ENCODE assay signal across 8 cellular contexts in the genomic region with DNA sequence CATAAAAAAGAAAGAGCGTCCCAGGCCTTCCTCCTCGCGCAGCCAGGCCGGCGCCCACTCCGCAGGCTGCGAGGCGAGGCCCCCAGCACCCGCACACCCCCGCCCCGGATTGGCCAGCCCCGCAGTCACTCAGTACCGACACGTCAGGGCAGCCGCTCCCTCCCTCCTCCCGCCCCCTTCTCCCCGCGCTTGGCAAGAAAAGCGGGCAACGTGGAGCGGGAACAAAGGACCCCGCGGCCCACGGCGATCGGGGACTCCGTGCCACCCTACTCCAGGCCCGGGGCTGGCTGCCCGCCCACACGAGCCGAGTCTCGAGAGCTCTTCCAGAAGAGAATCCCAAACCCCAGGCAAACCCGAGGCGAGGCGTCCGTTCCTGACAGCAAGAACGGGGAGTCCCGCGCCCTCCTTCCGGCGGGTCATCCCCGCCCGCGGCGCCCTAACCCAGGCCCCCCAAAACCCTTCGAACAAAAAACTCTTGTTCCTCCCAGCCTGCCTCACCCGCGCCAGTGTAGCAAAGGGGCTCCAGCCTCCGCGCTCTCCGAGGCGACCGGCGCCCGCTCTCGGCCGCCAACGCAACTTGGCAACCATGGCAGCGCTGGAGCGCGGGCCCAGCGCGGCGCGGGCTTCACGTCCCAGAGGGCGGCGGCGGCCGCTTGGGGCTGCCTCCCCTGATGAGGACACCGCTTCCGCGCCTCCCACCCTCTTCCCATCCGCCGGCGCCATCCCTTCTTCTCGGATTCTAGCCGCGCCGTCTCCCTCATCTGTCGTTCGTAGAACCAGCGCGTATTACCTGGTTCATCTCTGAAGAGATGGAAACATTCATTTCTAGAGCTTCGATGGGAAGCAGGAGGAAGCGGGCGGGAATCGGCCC. TPM values are rescaled to one million over a fixed set of nuclear protein-coding genes. Genes with fewer than 3 reads are reported as not detected.
A peak's percentile ranks its signal among the peaks of the same experiment; 100 is the strongest.
DNase-seq lines count a peak whose midpoint lies in the region; ATAC-seq and TF ChIP-seq lines count a peak whose summit lies in the region.

No MANE protein-coding gene starts in this region.

- in situ Hi-C loops in GM18951 (cut with MboI; ENCODE audit: low sequenced_read_pairs, unreplicated experiment): loop anchor here (25.0 kb wide), 1 partner anchor 346 kb away; no protein-coding TSS in a partner anchor

- H3K27ac ChIP-seq in cingulate gyrus (ENCODE audit: low read depth, low read length): peak overlapping the region; percentile 89

- ATAC-seq in HG03196 (IDR thresholded peaks at IDR 0.05; ENCODE audit: unreplicated experiment): peak; percentile 54
- ATAC-seq in left lobe of liver: peak; percentile 79

- TF ChIP-seq POLR2A in GM18951 (IDR thresholded peaks at IDR 0.05; ENCODE audit: extremely low read depth, insufficient read depth, insufficient read length): peak; percentile 60

- DNase-seq in AG20443 (ENCODE audit: low spot score) (peak; percentile 95), NCI-H446 (lab: John Stamatoyannopoulos, UW) (peak; percentile 85 to 95), left lobe of liver (ENCODE audit: low spot score) (peak; percentile 96)
- DNase-seq in activated CD4-positive, alpha-beta T cell treated with anti-CD3 and anti-CD28 coated beads for 48 hours: peak; percentile 94
- DNase-seq in stimulated activated CD4-positive, alpha-beta T cell treated with anti-CD3 and anti-CD28 coated beads, Interleukin-1b, Interleukin-23, amount 100 ng/mL, for 48 hours: peak; percentile 90

RNA-seq across cellular contexts. Expression of gene IVNS1ABP, which starts 0.6 kb away (rescaled TPM):
- total RNA-seq in left lobe of liver: 23.7 TPM

Comparison
In these comparisons a context has a peak if more than half of its experiments do, and no peak if none do; other contexts are left out.
1. Peak in every context shown above with its lines: DNase-seq, ATAC-seq and H3K27ac ChIP-seq.